ENCODE assay signal across 40 cellular contexts in genomic region chr16:60074378-60074777, GRCh38.
"Had no signal": no experiment of that assay in that cellular context is flagged by ENCODE, and none has a peak within 500 bp of the region (broad histone marks: within the 10 kb centered on the region; RNA-seq: fewer than 3 reads in every experiment).

No MANE protein-coding gene starts in this region.

- H3K27ac ChIP-seq: adrenal gland, ascending aorta, body of pancreas, brain microvascular endothelial cell, breast epithelium, cardiac muscle cell had no signal

- ATAC-seq: activated naive CD4-positive, alpha-beta T cell treated with anti-CD3 and anti-CD28 coated beads, Interleukin-2, amount 50 U/mL, for 72 hours; activated naive CD8-positive, alpha-beta T cell treated with anti-CD3 and anti-CD28 coated beads, Interleukin-2, amount 50 U/mL, for 24 hours; activated T-cell treated with anti-CD3 and anti-CD28 coated beads, Interleukin-2, amount 50 U/mL, for 4 hours; activated T-cell treated with anti-CD3 and anti-CD28 coated beads, Interleukin-2, amount 50 U/mL, for 72 hours; activated T-helper 17 cell treated with anti-CD3 and anti-CD28 coated beads, Interleukin-2, amount 50 U/mL, for 72 hours; body of pancreas had no signal

- H3K36me3 ChIP-seq: adrenal gland, ascending aorta, brain microvascular endothelial cell, breast epithelium, cardiac muscle cell had no signal

- H3K27me3 Mint-ChIP-seq: activated naive CD4-positive, alpha-beta T cell treated with anti-CD3 and anti-CD28 coated beads, Interleukin-2, amount 10 ng/mL, durations not matched to agents 7 days and 5 days; activated naive CD4-positive, alpha-beta T cell treated with anti-CD3 and anti-CD28 coated beads, Interleukin-2, amount 50 U/mL, for 24 hours; activated naive CD8-positive, alpha-beta T cell; activated naive CD8-positive, alpha-beta T cell treated with anti-CD3 and anti-CD28 coated beads for 36 hours; activated naive CD8-positive, alpha-beta T cell treated with anti-CD3 and anti-CD28 coated beads, Interleukin-2, amount 10 ng/mL, durations not matched to agents 7 days and 5 days; activated naive CD8-positive, alpha-beta T cell treated with anti-CD3 and anti-CD28 coated beads, Interleukin-2, amount 50 U/mL, for 24 hours; activated T-cell treated with anti-CD3 and anti-CD28 coated beads, Interleukin-2, amount 50 U/mL, for 24 hours; activated T-helper 17 cell treated with anti-CD3 and anti-CD28 coated beads, Interleukin-2, amount 50 U/mL, for 72 hours; brain; central memory CD8-positive, alpha-beta T cell had no signal

- H3K27ac Mint-ChIP-seq: activated naive CD4-positive, alpha-beta T cell treated with anti-CD3 and anti-CD28 coated beads for 36 hours; activated naive CD4-positive, alpha-beta T cell treated with anti-CD3 and anti-CD28 coated beads, Interleukin-2, amount 10 ng/mL, durations not matched to agents 7 days and 5 days; activated naive CD4-positive, alpha-beta T cell treated with anti-CD3 and anti-CD28 coated beads, Interleukin-2, amount 50 U/mL, for 24 hours; activated naive CD4-positive, alpha-beta T cell treated with anti-CD3 and anti-CD28 coated beads, Interleukin-2, amount 50 U/mL, for 72 hours; activated naive CD8-positive, alpha-beta T cell; activated naive CD8-positive, alpha-beta T cell treated with anti-CD3 and anti-CD28 coated beads for 36 hours; activated naive CD8-positive, alpha-beta T cell treated with anti-CD3 and anti-CD28 coated beads, Interleukin-2, amount 10 ng/mL, durations not matched to agents 7 days and 5 days; activated naive CD8-positive, alpha-beta T cell treated with anti-CD3 and anti-CD28 coated beads, Interleukin-2, amount 50 U/mL, for 24 hours; activated T-cell treated with anti-CD3 and anti-CD28 coated beads, Interleukin-2, amount 50 U/mL, for 24 hours; activated T-cell treated with anti-CD3 and anti-CD28 coated beads, Interleukin-2, amount 50 U/mL, for 72 hours; activated T-helper 1 cell treated with anti-CD3 and anti-CD28 coated beads, Interleukin-12 subunit alpha, Interleukin-12 subunit beta, Interleukin-2, Interleukin-4 antibody, amounts not matched to agents 30 ng/mL and 10 ng/mL and 1 ng/mL, durations not matched to agents 14 hours and 24 hours and 36 hours; activated T-helper 17 cell treated with anti-CD3 and anti-CD28 coated beads, Interleukin-2, amount 50 U/mL, for 72 hours; activated T-helper 2 cell treated with anti-CD3 and anti-CD28 coated beads, Interferon-gamma antibody, Interleukin-2, Interleukin-4, amounts not matched to agents 10 μg/mL and 5 μg/mL and 100 μg/mL, durations not matched to agents 14 hours and 24 hours and 36 hours; brain had no signal

- H3K36me3 Mint-ChIP-seq: activated naive CD4-positive, alpha-beta T cell treated with anti-CD3 and anti-CD28 coated beads, Interleukin-2, amount 10 ng/mL, durations not matched to agents 7 days and 5 days; activated naive CD4-positive, alpha-beta T cell treated with anti-CD3 and anti-CD28 coated beads, Interleukin-2, amount 50 U/mL, for 24 hours; activated naive CD8-positive, alpha-beta T cell; activated naive CD8-positive, alpha-beta T cell treated with anti-CD3 and anti-CD28 coated beads for 36 hours; activated naive CD8-positive, alpha-beta T cell treated with anti-CD3 and anti-CD28 coated beads, Interleukin-2, amount 10 ng/mL, durations not matched to agents 7 days and 5 days; brain had no signal

- H3K27me3 ChIP-seq: adrenal gland, ascending aorta, body of pancreas, brain microvascular endothelial cell, breast epithelium, cardiac muscle cell had no signal

- FAIRE-seq: astrocyte, bronchial epithelial cell had no signal

- H3K4me1 ChIP-seq: adrenal gland, ascending aorta, body of pancreas, breast epithelium had no signal

- H3K9me3 ChIP-seq: adrenal gland, ascending aorta, body of pancreas, breast epithelium had no signal

- H3K4me3 Mint-ChIP-seq: activated naive CD4-positive, alpha-beta T cell treated with anti-CD3 and anti-CD28 coated beads for 36 hours; activated naive CD4-positive, alpha-beta T cell treated with anti-CD3 and anti-CD28 coated beads, Interleukin-2, amount 10 ng/mL, durations not matched to agents 7 days and 5 days; activated naive CD4-positive, alpha-beta T cell treated with anti-CD3 and anti-CD28 coated beads, Interleukin-2, amount 50 U/mL, for 24 hours; activated naive CD8-positive, alpha-beta T cell; activated naive CD8-positive, alpha-beta T cell treated with anti-CD3 and anti-CD28 coated beads for 36 hours; activated naive CD8-positive, alpha-beta T cell treated with anti-CD3 and anti-CD28 coated beads, Interleukin-2, amount 10 ng/mL, durations not matched to agents 7 days and 5 days; activated naive CD8-positive, alpha-beta T cell treated with anti-CD3 and anti-CD28 coated beads, Interleukin-2, amount 50 U/mL, for 24 hours; activated T-cell treated with anti-CD3 and anti-CD28 coated beads, Interleukin-2, amount 50 U/mL, for 24 hours; activated T-cell treated with anti-CD3 and anti-CD28 coated beads, Interleukin-2, amount 50 U/mL, for 4 hours; activated T-cell treated with anti-CD3 and anti-CD28 coated beads, Interleukin-2, amount 50 U/mL, for 72 hours; activated T-helper 1 cell treated with anti-CD3 and anti-CD28 coated beads, Interleukin-12 subunit alpha, Interleukin-12 subunit beta, Interleukin-2, Interleukin-4 antibody, amounts not matched to agents 30 ng/mL and 10 ng/mL and 1 ng/mL, durations not matched to agents 14 hours and 24 hours and 36 hours; activated T-helper 17 cell treated with anti-CD3 and anti-CD28 coated beads, Interleukin-2, amount 50 U/mL, for 72 hours; brain; central memory CD8-positive, alpha-beta T cell had no signal

- H3K4me3 ChIP-seq: adrenal gland, ascending aorta, body of pancreas, breast epithelium, cardiac muscle cell had no signal

- DNase-seq: activated effector memory CD4-positive, alpha-beta T cell treated with anti-CD3 and anti-CD28 coated beads, Interleukin-2, amount 50 U/mL, for 16 hours; activated effector memory CD4-positive, alpha-beta T cell treated with Interleukin-2 at 50 U/mL for 16 hours; activated gamma-delta T cell; activated gamma-delta T cell treated with Interleukin-2 at 50 U/mL for 16 hours; activated naive CD4-positive, alpha-beta T cell; activated naive CD4-positive, alpha-beta T cell treated with anti-CD3 and anti-CD28 coated beads for 36 hours; activated naive CD4-positive, alpha-beta T cell treated with anti-CD3 and anti-CD28 coated beads, Interleukin-2, amount 10 ng/mL, durations not matched to agents 7 days and 5 days; activated naive CD4-positive, alpha-beta T cell treated with anti-CD3 and anti-CD28 coated beads, Interleukin-2, amount 50 U/mL, for 16 hours; activated naive CD4-positive, alpha-beta T cell treated with Interleukin-2 at 50 U/mL for 16 hours; activated naive CD8-positive, alpha-beta T cell treated with anti-CD3 and anti-CD28 coated beads for 36 hours; activated naive CD8-positive, alpha-beta T cell treated with anti-CD3 and anti-CD28 coated beads, Interleukin-2, amount 10 ng/mL, durations not matched to agents 7 days and 5 days; activated naive CD8-positive, alpha-beta T cell treated with anti-CD3 and anti-CD28 coated beads, Interleukin-2, amount 50 U/mL, for 24 hours; activated T-cell treated with anti-CD3 and anti-CD28 coated beads for 4 hours; activated T-cell treated with anti-CD3 and anti-CD28 coated beads, Interleukin-2, amount 50 U/mL, for 1 hour; activated T-cell treated with anti-CD3 and anti-CD28 coated beads, Interleukin-2, amount 50 U/mL, for 24 hours; activated T-cell treated with anti-CD3 and anti-CD28 coated beads, Interleukin-2, amount 50 U/mL, for 4 hours; activated T-cell treated with anti-CD3 and anti-CD28 coated beads, Interleukin-2, amount 50 U/mL, for 48 hours; activated T-cell treated with anti-CD3 and anti-CD28 coated beads, Interleukin-2, amount 50 U/mL, for 72 hours; adrenal gland; amniotic stem cell; amygdala; anterior cingulate cortex; body of pancreas; brain microvascular endothelial cell; caudate nucleus; central memory CD4-positive, alpha-beta T cell; cerebellar nuclear complex had no signal

- H3K4me1 Mint-ChIP-seq: activated naive CD4-positive, alpha-beta T cell treated with anti-CD3 and anti-CD28 coated beads, Interleukin-2, amount 10 ng/mL, durations not matched to agents 7 days and 5 days; activated naive CD4-positive, alpha-beta T cell treated with anti-CD3 and anti-CD28 coated beads, Interleukin-2, amount 50 U/mL, for 24 hours; activated naive CD8-positive, alpha-beta T cell treated with anti-CD3 and anti-CD28 coated beads for 36 hours; activated naive CD8-positive, alpha-beta T cell treated with anti-CD3 and anti-CD28 coated beads, Interleukin-2, amount 10 ng/mL, durations not matched to agents 7 days and 5 days; activated naive CD8-positive, alpha-beta T cell treated with anti-CD3 and anti-CD28 coated beads, Interleukin-2, amount 50 U/mL, for 24 hours; activated T-helper 17 cell treated with anti-CD3 and anti-CD28 coated beads, Interleukin-2, amount 50 U/mL, for 72 hours; brain; central memory CD8-positive, alpha-beta T cell had no signal
